22 cellular contexts compared by ENCODE assay signal in genomic region chr22:30883586-30884145, GRCh38.
"Had no signal": no experiment of that assay in that cellular context is flagged by ENCODE, and none has a peak within 500 bp of the region (broad histone marks: within the 10 kb centered on the region; RNA-seq: fewer than 3 reads in every experiment).

No MANE protein-coding gene starts in this region.

- H3K27ac Mint-ChIP-seq: activated CD4-positive, alpha-beta memory T cell treated with anti-CD3 and anti-CD28 coated beads, Interleukin-2, amount 10 ng/mL, durations not matched to agents 7 days and 5 days; activated CD4-positive, alpha-beta T cell treated with anti-CD3 and anti-CD28 coated beads for 36 hours; activated naive CD8-positive, alpha-beta T cell treated with anti-CD3 and anti-CD28 coated beads, Interleukin-2, amount 10 ng/mL, durations not matched to agents 7 days and 5 days; T-cell had no signal

- H3K27me3 Mint-ChIP-seq: activated CD4-positive, alpha-beta memory T cell treated with anti-CD3 and anti-CD28 coated beads, Interleukin-2, amount 10 ng/mL, durations not matched to agents 7 days and 5 days; activated CD4-positive, alpha-beta T cell treated with anti-CD3 and anti-CD28 coated beads for 36 hours; activated naive CD8-positive, alpha-beta T cell treated with anti-CD3 and anti-CD28 coated beads, Interleukin-2, amount 10 ng/mL, durations not matched to agents 7 days and 5 days; T-cell had no signal

- H3K36me3 ChIP-seq: adrenal gland had no signal

- H3K9me3 ChIP-seq: adrenal gland had no signal

- H3K36me3 Mint-ChIP-seq: activated naive CD8-positive, alpha-beta T cell treated with anti-CD3 and anti-CD28 coated beads, Interleukin-2, amount 10 ng/mL, durations not matched to agents 7 days and 5 days; T-cell had no signal

- H3K27ac ChIP-seq: adrenal gland, SK-N-MC, VCaP had no signal

- DNase-seq: activated CD4-positive, alpha-beta memory T cell treated with anti-CD3 and anti-CD28 coated beads, Interleukin-2, amount 10 ng/mL, durations not matched to agents 7 days and 5 days; activated CD4-positive, alpha-beta T cell treated with anti-CD3 and anti-CD28 coated beads for 36 hours; activated CD4-positive, alpha-beta T cell treated with anti-CD3 and anti-CD28 coated beads, Interleukin-2, amount 50 U/mL, for 1 hour; activated CD4-positive, CD25-positive, alpha-beta regulatory T cell; activated CD8-positive, alpha-beta memory T cell treated with anti-CD3 and anti-CD28 coated beads, Interleukin-2, amount 50 U/mL, for 48 hours; activated naive CD4-positive, alpha-beta T cell treated with anti-CD3 and anti-CD28 coated beads, Interleukin-2, amount 50 U/mL, for 16 hours; activated naive CD8-positive, alpha-beta T cell treated with anti-CD3 and anti-CD28 coated beads, Interleukin-2, amount 10 ng/mL, durations not matched to agents 7 days and 5 days; activated T-cell treated with anti-CD3 and anti-CD28 coated beads, Interleukin-2, amount 50 U/mL, for 1 hour; anterior cingulate cortex; IMR-90; KG1; NCI-H1048; NCI-H146; NCI-H187 treated with DMSO at 0.1 percent for 48 hours; NCI-H2081 treated with DMSO at 0.1 percent for 48 hours; NCI-H446; NCI-H524; T-cell; T1000 had no signal

- H3K27me3 ChIP-seq: adrenal gland had no signal

- H3K9me3 Mint-ChIP-seq: activated CD4-positive, alpha-beta memory T cell treated with anti-CD3 and anti-CD28 coated beads, Interleukin-2, amount 10 ng/mL, durations not matched to agents 7 days and 5 days; activated naive CD8-positive, alpha-beta T cell treated with anti-CD3 and anti-CD28 coated beads, Interleukin-2, amount 10 ng/mL, durations not matched to agents 7 days and 5 days; T-cell had no signal

- H3K4me3 Mint-ChIP-seq: activated CD4-positive, alpha-beta memory T cell treated with anti-CD3 and anti-CD28 coated beads, Interleukin-2, amount 10 ng/mL, durations not matched to agents 7 days and 5 days; activated CD4-positive, alpha-beta T cell treated with anti-CD3 and anti-CD28 coated beads for 36 hours; activated naive CD8-positive, alpha-beta T cell treated with anti-CD3 and anti-CD28 coated beads, Interleukin-2, amount 10 ng/mL, durations not matched to agents 7 days and 5 days; T-cell had no signal

- H3K4me1 Mint-ChIP-seq: activated CD4-positive, alpha-beta T cell treated with anti-CD3 and anti-CD28 coated beads for 36 hours; T-cell had no signal

- H3K4me3 ChIP-seq: adrenal gland, SK-N-MC had no signal

- ATAC-seq: activated CD4-positive, alpha-beta T cell treated with anti-CD3 and anti-CD28 coated beads for 36 hours; T-cell had no signal
